13 cellular contexts compared by ENCODE assay signal in genomic region chr10:26488344-26488743, GRCh38. TPM values are rescaled to one million over a fixed set of nuclear protein-coding genes. Genes with fewer than 3 reads are reported as not detected.
DNase-seq lines count a peak whose midpoint lies in the region; ATAC-seq and TF ChIP-seq lines count a peak whose summit lies in the region.
"Had no signal": no experiment of that assay in that cellular context is flagged by ENCODE, and none has a peak within 500 bp of the region (broad histone marks: within the 10 kb centered on the region; RNA-seq: fewer than 3 reads in every experiment).

No MANE protein-coding gene starts in this region.

- H3K36me3 Mint-ChIP-seq in CD4-positive, alpha-beta T cell (ENCODE audit: low read depth): peaks cover 36% of the 10 kb centered on the region
- H3K36me3 Mint-ChIP-seq in activated naive CD4-positive, alpha-beta T cell treated with anti-CD3 and anti-CD28 coated beads, Interleukin-2, amount 10 ng/mL, durations not matched to agents 7 days and 5 days: peaks cover 36% of the 10 kb centered on the region
- H3K36me3 Mint-ChIP-seq in naive thymus-derived CD8-positive, alpha-beta T cell: peaks cover 10 to 28% (median 24%) of the 10 kb centered on the region in 3 donors

- no peaks in the 10 kb centered on the region for H3K9me3 ChIP-seq in CD4-positive, alpha-beta T cell (ENCODE audit: control insufficient read depth, low read length)
- H3K9me3 ChIP-seq: thoracic aorta had no signal

- no peak overlapping the region for H3K4me3 ChIP-seq in H7 (ENCODE audit: insufficient read depth, low read depth, low read length)
- H3K4me3 ChIP-seq: thoracic aorta had no signal

- H3K27me3 Mint-ChIP-seq in CD4-positive, alpha-beta T cell: no peaks in the 10 kb centered on the region
- no peaks in the 10 kb centered on the region for H3K27me3 Mint-ChIP-seq in activated naive CD4-positive, alpha-beta T cell treated with anti-CD3 and anti-CD28 coated beads, Interleukin-2, amount 10 ng/mL, durations not matched to agents 7 days and 5 days
- no peaks in the 10 kb centered on the region for H3K27me3 Mint-ChIP-seq in naive thymus-derived CD8-positive, alpha-beta T cell
- H3K27me3 Mint-ChIP-seq: naive B cell had no signal

- H3K27ac Mint-ChIP-seq in CD4-positive, alpha-beta T cell: peak overlapping the region; percentile 94
- H3K27ac Mint-ChIP-seq in activated naive CD4-positive, alpha-beta T cell treated with anti-CD3 and anti-CD28 coated beads, Interleukin-2, amount 10 ng/mL, durations not matched to agents 7 days and 5 days: peak overlapping the region; percentile 95
- peak overlapping the region; percentile 89 to 98 (median 96) for H3K27ac Mint-ChIP-seq in naive thymus-derived CD8-positive, alpha-beta T cell

- no peak for ATAC-seq in CD4-positive, alpha-beta T cell (ENCODE audit: poor library complexity)
- ATAC-seq in naive thymus-derived CD8-positive, alpha-beta T cell: no peak
- ATAC-seq in HG03280 (IDR thresholded peaks at IDR 0.05; ENCODE audit: unreplicated experiment): no peak

- POLR2A ChIA-PET in CD4-positive, alpha-beta T cell (lab: Charles Lee): interaction anchor here (1.6 to 2.7 kb wide), 3 partner anchors 15 to 50 kb away, joined by 6 to 24 read pairs (median 7); partner anchors contain the start of gene APBB1IP
- POLR2A ChIA-PET in naive thymus-derived CD8-positive, alpha-beta T cell (lab: Charles Lee): interaction anchor here (1.0 to 1.9 kb wide), 2 partner anchors 8 to 18 kb away, joined by 3 to 8 read pairs; no protein-coding TSS in a partner anchor

- DNase-seq in CD4-positive, alpha-beta T cell: no peak
- DNase-seq in HS-5 (ENCODE audit: low read depth) (peak; percentile 15), H7 (no peak), islet precursor cell (no peak), dermis blood vessel endothelial cell (no peak)
- DNase-seq in activated naive CD4-positive, alpha-beta T cell treated with anti-CD3 and anti-CD28 coated beads, Interleukin-2, amount 10 ng/mL, durations not matched to agents 7 days and 5 days: no peak
- DNase-seq in naive thymus-derived CD8-positive, alpha-beta T cell: no peak
- DNase-seq: GOT3, naive B cell, NCI-H510A had no signal

- no peaks in the 10 kb centered on the region for H3K27me3 ChIP-seq in CD4-positive, alpha-beta T cell (ENCODE audit: control insufficient read depth, insufficient read depth, low read length)
- no peaks in the 10 kb centered on the region for H3K27me3 ChIP-seq in H7 (ENCODE audit: control insufficient read depth, insufficient read depth, low read length)

- no peak for TF ChIP-seq CTCF in CD4-positive, alpha-beta T cell (IDR thresholded peaks at IDR 0.05)

- H3K27ac ChIP-seq in CD4-positive, alpha-beta T cell (ENCODE audit: low read depth, low read length): peak overlapping the region; percentile 82
- H3K27ac ChIP-seq: KMS-11 had no signal

- peak overlapping the region; percentile 75 for H3K4me3 Mint-ChIP-seq in CD4-positive, alpha-beta T cell
- no peak overlapping the region for H3K4me3 Mint-ChIP-seq in activated naive CD4-positive, alpha-beta T cell treated with anti-CD3 and anti-CD28 coated beads, Interleukin-2, amount 10 ng/mL, durations not matched to agents 7 days and 5 days
- H3K4me3 Mint-ChIP-seq in naive thymus-derived CD8-positive, alpha-beta T cell: peak overlapping the region in 9 of 10 donors; percentile 30 to 83 (median 46)

- CTCF ChIA-PET in CD4-positive, alpha-beta T cell (lab: Charles Lee): interaction anchor here (1.4 kb wide), 1 partner anchor 40 kb away, joined by 3 read pairs; no protein-coding TSS in a partner anchor
- CTCF ChIA-PET in activated naive CD4-positive, alpha-beta T cell treated with anti-CD3 and anti-CD28 coated beads, Interleukin-2, amount 10 ng/mL, durations not matched to agents 7 days and 5 days (lab: Charles Lee): no interaction called here

- intact Hi-C loops in CD4-positive, alpha-beta T cell (cut with DNase I, micrococcal nuclease): loop anchor here in 1 of 2 experiments (5.0 kb wide), 1 partner anchor 51 kb away; the partner anchor contains the start of gene APBB1IP

- H3K9me3 Mint-ChIP-seq in CD4-positive, alpha-beta T cell: no peaks in the 10 kb centered on the region
- H3K9me3 Mint-ChIP-seq in activated naive CD4-positive, alpha-beta T cell treated with anti-CD3 and anti-CD28 coated beads, Interleukin-2, amount 10 ng/mL, durations not matched to agents 7 days and 5 days: peaks cover 5% of the 10 kb centered on the region
- H3K9me3 Mint-ChIP-seq in naive thymus-derived CD8-positive, alpha-beta T cell: peaks cover 0 to 2% (median 0%) of the 10 kb centered on the region in 9 donors

- H3K36me3 ChIP-seq in H7 (replicated peaks; ENCODE audit: control insufficient read depth, insufficient read depth, low read length): no peaks in the 10 kb centered on the region
- H3K36me3 ChIP-seq: thoracic aorta had no signal

- H3K4me1 Mint-ChIP-seq in CD4-positive, alpha-beta T cell (ENCODE audit: low read depth): peaks cover 67% of the 10 kb centered on the region
- H3K4me1 Mint-ChIP-seq in activated naive CD4-positive, alpha-beta T cell treated with anti-CD3 and anti-CD28 coated beads, Interleukin-2, amount 10 ng/mL, durations not matched to agents 7 days and 5 days: peaks cover 54% of the 10 kb centered on the region
- peaks cover 38 to 80% (median 67%) of the 10 kb centered on the region in 4 donors for H3K4me1 Mint-ChIP-seq in naive thymus-derived CD8-positive, alpha-beta T cell

RNA-seq across cellular contexts. Expression of gene APBB1IP, which starts 50.2 kb away (rescaled TPM):
- 10 to 100 TPM; 44.5 to 45.6 TPM for total RNA-seq in CD4-positive, alpha-beta T cell
- 100 to 1,000 TPM in 1 of 2 experiments, 10 to 100 TPM in 1; 91.6 to 102 TPM for total RNA-seq in naive thymus-derived CD8-positive, alpha-beta T cell
- polyA plus RNA-seq in naive thymus-derived CD8-positive, alpha-beta T cell: 10 to 100 TPM; 50.0 to 68.5 (median 65.1) TPM
- total RNA-seq in H7 (2014; rRNA removed; shearing (Covaris generic)): not detected in 2 replicates
- 0.05 and 0.17 TPM in 2 replicates for total RNA-seq in dermis blood vessel endothelial cell

Comparison
In these comparisons a context has a peak if more than half of its experiments do, and no peak if none do; other contexts are left out.
1. RNA of gene APBB1IP, which starts 50.2 kb away (total RNA-seq): 91.6 to 102 TPM in naive thymus-derived CD8-positive, alpha-beta T cell and 44.5 to 45.6 TPM in CD4-positive, alpha-beta T cell; 0.05 to 0.17 TPM in dermis blood vessel endothelial cell and not detected in H7; every median in the first group is over 10 times any median in the second.
2. Peak in every context shown above with its lines, with median percentiles within 50 percentile points of each other: H3K27ac Mint-ChIP-seq.